Comparison of ENCODE assay signal across 27 cellular contexts in genomic region chr1:7973086-7973485, GRCh38. TPM values are rescaled to one million over a fixed set of nuclear protein-coding genes. Genes with fewer than 3 reads are reported as not detected.
"Had no signal": no experiment of that assay in that cellular context is flagged by ENCODE, and none has a peak within 500 bp of the region (broad histone marks: within the 10 kb centered on the region; RNA-seq: fewer than 3 reads in every experiment).

No MANE protein-coding gene starts in this region.

- ATAC-seq: natural killer cell; right lobe of liver; stimulated activated memory B cell treated with anti-CD40 and anti-IgM and Interleukin-4, amounts not matched to agents 10 μg/mL and 1 μg/mL and 100 μg/mL, for 72 hours had no signal

- H3K4me1 ChIP-seq: neural progenitor cell, uterus had no signal

- DNase-seq: islet precursor cell; left ventricle myocardium inferior; mesendoderm; naive B cell; natural killer cell; nephron progenitor cell; ovary; right lobe of liver; stimulated activated CD4-positive, alpha-beta T cell treated with anti-CD3 and anti-CD28 coated beads, Interleukin-1b, Interleukin-23, amount 100 ng/mL, for 48 hours; stimulated activated CD4-positive, alpha-beta T cell treated with anti-CD3 and anti-CD28 coated beads, Interleukin-2, amount 100 ng/mL, for 48 hours; stimulated activated CD4-positive, alpha-beta T cell treated with anti-CD3 and anti-CD28 coated beads, Interleukin-4, amount 100 ng/mL, for 4 hours; stimulated activated CD8-positive, alpha-beta memory T cell treated with anti-CD3 and anti-CD28 coated beads, Interleukin-4, amount 100 ng/mL, for 48 hours; stimulated activated naive CD4-positive, alpha-beta T cell treated with Interleukin-2 at 50 U/mL for 16 hours; uterus had no signal

- H3K27me3 Mint-ChIP-seq: naive B cell; progenitor cell of endocrine pancreas; stimulated activated memory B cell treated with anti-CD40 and anti-IgM and Interleukin-4, amounts not matched to agents 10 μg/mL and 1 μg/mL and 100 μg/mL, for 72 hours; type B pancreatic cell had no signal

- H3K4me3 ChIP-seq: hepatocyte, left ventricle myocardium inferior, lung, neural progenitor cell, ovary, right atrium auricular region, right lobe of liver, smooth muscle cell, suprapubic skin, thoracic aorta, tibial nerve, uterus had no signal

- H3K9me3 ChIP-seq: left ventricle myocardium inferior, neutrophil, ovary, right atrium auricular region, right lobe of liver, suprapubic skin, thoracic aorta, tibial nerve, uterus had no signal

- H3K27ac Mint-ChIP-seq: mesothelial cell of epicardium; natural killer cell; nephron progenitor cell; neural progenitor cell; progenitor cell of endocrine pancreas; stimulated activated memory B cell treated with anti-CD40 and anti-IgM and Interleukin-4, amounts not matched to agents 10 μg/mL and 1 μg/mL and 100 μg/mL, for 72 hours; type B pancreatic cell had no signal

- H3K4me3 Mint-ChIP-seq: mesothelial cell of epicardium; naive B cell; natural killer cell; nephron progenitor cell; neural progenitor cell; stimulated activated memory B cell treated with anti-CD40 and anti-IgM and Interleukin-4, amounts not matched to agents 10 μg/mL and 1 μg/mL and 100 μg/mL, for 72 hours; type B pancreatic cell had no signal

- H3K27me3 ChIP-seq: hepatocyte, neural progenitor cell, neutrophil, ovary, right atrium auricular region, right lobe of liver, suprapubic skin, tibial nerve, uterus had no signal

- H3K36me3 ChIP-seq: ovary, uterus had no signal

- H3K27ac ChIP-seq: hepatocyte, left ventricle myocardium inferior, neural progenitor cell, neutrophil, ovary, right atrium auricular region, right lobe of liver, suprapubic skin, thoracic aorta, uterus had no signal

- H3K9me3 Mint-ChIP-seq: mesothelial cell of epicardium; naive B cell; natural killer cell; nephron progenitor cell; neural progenitor cell; stimulated activated memory B cell treated with anti-CD40 and anti-IgM and Interleukin-4, amounts not matched to agents 10 μg/mL and 1 μg/mL and 100 μg/mL, for 72 hours; type B pancreatic cell had no signal

- H3K4me1 Mint-ChIP-seq: mesothelial cell of epicardium, neural progenitor cell had no signal

RNA-seq across cellular contexts. Expression of gene TNFRSF9, which starts 32.4 kb away (rescaled TPM):
- total RNA-seq: left ventricle myocardium inferior, right atrium auricular region, suprapubic skin, thoracic aorta, uterus had no signal
